ENCODE assay signal across 10 cellular contexts in the genomic region with DNA sequence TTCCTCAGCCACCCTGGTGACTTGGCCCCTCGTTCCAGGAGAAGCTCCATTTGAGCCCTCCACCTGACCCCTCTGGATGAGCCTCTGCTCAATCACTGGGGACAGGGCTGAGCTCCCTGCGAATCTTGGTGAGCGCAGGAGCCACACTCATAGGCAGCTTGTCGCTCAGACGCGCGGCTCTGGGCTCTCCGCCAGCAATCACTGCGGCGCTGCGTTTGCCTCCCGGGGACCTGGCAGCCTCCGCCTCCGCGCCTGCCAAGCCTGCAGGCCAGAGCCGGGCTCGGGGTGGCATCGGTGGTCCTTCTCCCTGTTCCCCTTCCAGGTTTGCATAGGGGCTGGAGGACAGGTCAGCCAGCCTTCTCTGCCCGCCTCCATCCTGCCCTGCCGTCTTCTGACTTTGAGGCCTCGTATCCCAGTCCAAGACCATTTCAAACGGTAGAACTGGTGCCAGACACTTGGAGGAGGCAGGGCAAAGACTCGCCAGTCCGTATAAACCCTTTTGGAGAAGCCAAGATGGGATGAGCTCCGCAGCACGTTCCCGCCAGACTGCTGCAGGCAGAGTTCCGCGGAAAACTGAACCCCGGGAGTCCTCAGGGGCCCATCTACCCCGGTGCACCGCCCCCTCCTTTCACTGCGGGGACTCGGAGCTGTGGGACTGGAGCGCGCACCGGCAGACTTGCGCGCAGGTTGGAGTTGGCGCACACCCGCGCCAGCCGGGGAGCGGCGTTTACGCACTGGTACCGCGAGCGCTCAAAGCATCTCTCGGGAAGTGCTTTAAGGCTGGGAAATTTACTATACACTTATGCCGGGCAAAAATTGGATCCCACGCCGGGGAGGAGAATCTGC. TPM values are rescaled to one million over a fixed set of nuclear protein-coding genes. Genes with fewer than 3 reads are reported as not detected.
DNase-seq lines count a peak whose midpoint lies in the region; ATAC-seq lines count a peak whose summit lies in the region.
"Had no signal": no experiment of that assay in that cellular context is flagged by ENCODE, and none has a peak within 500 bp of the region (broad histone marks: within the 10 kb centered on the region; RNA-seq: fewer than 3 reads in every experiment).

No MANE protein-coding gene starts in this region.

- peak overlapping the region; percentile 85 to 87 for H3K4me3 Mint-ChIP-seq in stimulated activated naive CD8-positive, alpha-beta T cell treated with anti-CD3 and anti-CD28 coated beads, Interleukin-15, amount 100 ng/mL, for 72 hours

- H3K27ac Mint-ChIP-seq in stimulated activated naive CD8-positive, alpha-beta T cell treated with anti-CD3 and anti-CD28 coated beads, Interleukin-15, amount 100 ng/mL, for 72 hours = no peak overlapping the region
- H3K27ac Mint-ChIP-seq: CD4-positive, alpha-beta T cell had no signal

- peaks cover 13% of the 10 kb centered on the region for H3K4me1 Mint-ChIP-seq in stimulated activated naive CD8-positive, alpha-beta T cell treated with anti-CD3 and anti-CD28 coated beads, Interleukin-15, amount 100 ng/mL, for 72 hours

- intact Hi-C loops in left colon (cut with DNase I, micrococcal nuclease) = no loop called here

- ATAC-seq in left colon (peak; percentile 37), GM21619 (IDR thresholded peaks at IDR 0.05; ENCODE audit: unreplicated experiment) (no peak)
- ATAC-seq in stimulated activated naive CD8-positive, alpha-beta T cell treated with anti-CD3 and anti-CD28 coated beads, Interleukin-15, amount 100 ng/mL, for 72 hours = peak; percentile 41

- DNase-seq in NCI-H82 (lab: John Stamatoyannopoulos, UW) (peak; percentile 35), NCI-H82 treated with DMSO at 0.1 percent for 48 hours (lab: John Stamatoyannopoulos, UW; ENCODE audit: unreplicated experiment) (no peak), NCI-H2227 (lab: John Stamatoyannopoulos, UW; ENCODE audit: unreplicated experiment) (peak; percentile 68), cerebellum (ENCODE audit: low spot score) (peak; percentile 49), left colon (peak in 1 of 2 donors; percentile 27), epidermal melanocyte (ENCODE audit: insufficient read length, low spot score) (no peak)
- DNase-seq in stimulated activated naive CD8-positive, alpha-beta T cell treated with anti-CD3 and anti-CD28 coated beads, Interleukin-15, amount 100 ng/mL, for 72 hours = peak; percentile 13 to 16

- peaks cover 75% of the 10 kb centered on the region for H3K27me3 Mint-ChIP-seq in stimulated activated naive CD8-positive, alpha-beta T cell treated with anti-CD3 and anti-CD28 coated beads, Interleukin-15, amount 100 ng/mL, for 72 hours

- H3K9me3 Mint-ChIP-seq in stimulated activated naive CD8-positive, alpha-beta T cell treated with anti-CD3 and anti-CD28 coated beads, Interleukin-15, amount 100 ng/mL, for 72 hours = peaks cover 0 to 6% of the 10 kb centered on the region in 2 donors
- H3K9me3 Mint-ChIP-seq: CD4-positive, alpha-beta T cell had no signal

RNA-seq across cellular contexts. Expression of a gene that starts 1.0 kb away (rescaled TPM):
- total RNA-seq in cerebellum (1.00 TPM), left colon (1 to 10 TPM in 1 of 2 donors, under 1 TPM in 1; 0.34 to 1.1 TPM)
- total RNA-seq: T-helper 2 cell treated with Interferon-gamma antibody and Interleukin-4, amounts not matched to agents 100 ng/mL and 5 ng/mL, for 36 hours had no signal

Comparison
In these comparisons a context has a peak if more than half of its experiments do, and no peak if none do; other contexts are left out.
1. DNase-seq: peak in NCI-H82 (single experiment), NCI-H2227 (single experiment), cerebellum (single experiment) and stimulated activated naive CD8-positive, alpha-beta T cell treated with anti-CD3 and anti-CD28 coated beads, Interleukin-15, amount 100 ng/mL, for 72 hours (2 of 2); none in NCI-H82 treated with DMSO at 0.1 percent for 48 hours (single experiment) and epidermal melanocyte (single experiment).